ENCODE assay signal across 1 cellular context in genomic region chr14:57461777-57462320, GRCh38.
TF ChIP-seq lines count a peak whose summit lies in the region.

No MANE protein-coding gene starts in this region.

TF ChIP-seq in SK-N-SH treated with all-trans-retinoic acid at 6 μM for 48 hours, 23 proteins besides CTCF, POLR2A, EP300 and RAD21 (continued from another document):
- TF ChIP-seq CSRNP3 (CRISPR knock-in tag; IDR thresholded peaks at IDR 0.05): no peak
